22 cellular contexts compared by ENCODE assay signal in genomic region chr5:27275353-27275752, GRCh38.
DNase-seq lines count a peak whose midpoint lies in the region; ATAC-seq, FAIRE-seq and TF ChIP-seq lines count a peak whose summit lies in the region.
"Had no signal": no experiment of that assay in that cellular context is flagged by ENCODE, and none has a peak within 500 bp of the region (broad histone marks: within the 10 kb centered on the region; RNA-seq: fewer than 3 reads in every experiment).

No MANE protein-coding gene starts in this region.

- H4K8ac ChIP-seq in neuronal stem cell (ENCODE audit: low read depth, low read length): no peak overlapping the region

- H3K79me2 ChIP-seq in K562 (ENCODE audit: control insufficient read depth, insufficient read depth, low read length): no peaks in the 10 kb centered on the region

- intact Hi-C loops in K562 (cut with micrococcal nuclease): no loop called here

- DNase-seq in NCI-H146 (lab: John Stamatoyannopoulos, UW) (peak; percentile 25), NCI-H146 treated with DMSO at 0.1 percent for 48 hours (lab: John Stamatoyannopoulos, UW; ENCODE audit: unreplicated experiment) (no peak), K562 (ENCODE audit: extremely low read depth in 1 of 4, low spot score in 3 of 4) (no peak), neuronal stem cell (ENCODE audit: low spot score) (no peak), NCI-H2107 (lab: John Stamatoyannopoulos, UW) (no peak)
- DNase-seq: AML-193; Caco-2; CD4-positive, alpha-beta T cell; GDM1; GOT3; H7; HFFc6 had no signal

- H3K79me1 ChIP-seq in neuronal stem cell (ENCODE audit: low read depth, low read length): no peaks in the 10 kb centered on the region

- H3K4ac ChIP-seq in neuronal stem cell (ENCODE audit: low read length): no peak overlapping the region

- no peak for FAIRE-seq in K562 (lab: Jason Lieb, UNC)
- FAIRE-seq: A549, D721Med, GM12892, GM18507, HepG2 had no signal

- H3K9me1 ChIP-seq in K562 (ENCODE audit: control insufficient read depth, insufficient read depth, low read length): no peaks in the 10 kb centered on the region

- H3K4me1 ChIP-seq in K562 (replicated peaks in 1 of 2; ENCODE audit: control insufficient read depth in 2 of 2, insufficient read depth in 2 of 2, low read length in 2 of 2) (no peaks in the 10 kb centered on the region), neuronal stem cell (ENCODE audit: control insufficient read depth in 2 of 2, insufficient read depth in 1 of 2, low read depth in 1 of 2, low read length in 2 of 2) (no peaks in the 10 kb centered on the region)
- H3K4me1 ChIP-seq: A549, Caco-2 had no signal

- H3K9ac ChIP-seq in K562 (ENCODE audit: insufficient read depth in 1 of 2, low read depth in 2 of 2, low read length in 2 of 2): no peak overlapping the region
- H3K9ac ChIP-seq in neuronal stem cell (ENCODE audit: low read depth, low read length, poor library complexity): no peak overlapping the region

- H3K18ac ChIP-seq in neuronal stem cell (ENCODE audit: low read length): no peak overlapping the region

- no peaks in the 10 kb centered on the region for H3K36me3 ChIP-seq in K562 (ENCODE audit: control insufficient read depth, insufficient read depth, low read length)
- no peaks in the 10 kb centered on the region for H3K36me3 ChIP-seq in neuronal stem cell (replicated peaks in 1 of 2; ENCODE audit: control insufficient read depth in 2 of 2, insufficient read depth in 2 of 2, low read length in 2 of 2)

- H2AK5ac ChIP-seq in neuronal stem cell (ENCODE audit: low read depth, low read length): no peak overlapping the region

- H2BK5ac ChIP-seq in neuronal stem cell (ENCODE audit: low read length): no peak overlapping the region

- no peak overlapping the region for H2AFZ ChIP-seq in K562 (ENCODE audit: low read depth, low read length)
- peak overlapping the region; percentile 47 for H2AFZ ChIP-seq in neuronal stem cell (ENCODE audit: low read length)

- H2BK15ac ChIP-seq in neuronal stem cell (ENCODE audit: low read length): no peak overlapping the region

- no peak overlapping the region for H3K23ac ChIP-seq in neuronal stem cell (ENCODE audit: low read depth, low read length, poor library complexity)

- WGBS in K562 (ENCODE audit: insufficient coverage, low coverage, missing lambda C conversion rate): 9% methylated on average over 3 of the region's 3 CpGs
- no CpG with 5 or more reads among the region's 3 CpGs for WGBS in neuronal stem cell (ENCODE audit: extremely low coverage in 2 of 2, insufficient read length in 2 of 2, insufficient replicate concordance in 1 of 2), 2 donors

- ATAC-seq in K562: peak; percentile 38; the same call in 1 of the 3 replicates
- no peak for ATAC-seq in HG03378 (IDR thresholded peaks at IDR 0.05; ENCODE audit: unreplicated experiment)
- no peak for ATAC-seq in HG03159 (IDR thresholded peaks at IDR 0.05; ENCODE audit: unreplicated experiment)
- ATAC-seq: A549, HCT116, HepG2 had no signal

- TF ChIP-seq RAD21 in K562 (CRISPR knock-in tag; conservative IDR thresholded peaks at IDR 0.05 in 1 of 2, IDR thresholded peaks at IDR 0.05 in 1 of 2): no peak

- H3K27ac ChIP-seq in K562 (ENCODE audit: extremely low read depth, low read depth, low read length) (no peak overlapping the region), neuronal stem cell (replicated peaks; ENCODE audit: low read length) (no peak overlapping the region)
- H3K27ac ChIP-seq: 22Rv1, A549, C4-2B had no signal

- no peak overlapping the region for H2BK12ac ChIP-seq in neuronal stem cell (ENCODE audit: low read length)

- H4K20me1 ChIP-seq in K562 (replicated peaks; ENCODE audit: control insufficient read depth, insufficient read depth, low read length): no peaks in the 10 kb centered on the region

- no peak overlapping the region for H3K4me3 ChIP-seq in K562
- H3K4me3 ChIP-seq in neuronal stem cell (ENCODE audit: low read length in 2 of 2): no peak overlapping the region
- H3K4me3 ChIP-seq: A549 had no signal

- H3K4me2 ChIP-seq in K562 (ENCODE audit: insufficient read depth, low read length) (no peak overlapping the region), neuronal stem cell (ENCODE audit: insufficient read depth, low read length, poor library complexity, severe bottlenecking) (no peak overlapping the region)
- H3K4me2 ChIP-seq: A549 had no signal

- TF ChIP-seq POLR2A in K562 (conservative IDR thresholded peaks at IDR 0.05): no peak

- no peak for TF ChIP-seq EP300 in K562 (IDR thresholded peaks at IDR 0.05; ENCODE audit: low read length)

- CTCF ChIA-PET in K562 (lab: Yijun Ruan, JAX; ENCODE audit: low intra/inter-chr PET ratio): no interaction called here

- TF ChIP-seq CTCF in K562 (IDR thresholded peaks at IDR 0.05 in 2 of 3, conservative IDR thresholded peaks at IDR 0.05 in 1 of 3; ENCODE audit: insufficient read depth in 2 of 3, low read depth in 1 of 3, low read length in 3 of 3): no peak

- in situ Hi-C loops in K562 (cut with MboI): no loop called here

- no peak overlapping the region for H2BK120ac ChIP-seq in neuronal stem cell (ENCODE audit: low read depth, low read length)

- POLR2A ChIA-PET in K562 (lab: Yijun Ruan, JAX): no interaction called here

- no peaks in the 10 kb centered on the region for H3K9me3 ChIP-seq in K562 (replicated peaks; ENCODE audit: control insufficient read depth, insufficient read depth, low read depth, low read length)
- no peaks in the 10 kb centered on the region for H3K9me3 ChIP-seq in neuronal stem cell (replicated peaks in 1 of 2; ENCODE audit: control insufficient read depth in 2 of 2, insufficient read depth in 1 of 2, low read depth in 1 of 2, low read length in 2 of 2)
- H3K9me3 ChIP-seq: A549, Caco-2 had no signal

- BruUV-seq in K562 (replicated peaks; lab: Mats Ljungman, UMichigan): no TSS peak

- no peak overlapping the region for H4K91ac ChIP-seq in neuronal stem cell (ENCODE audit: low read depth, low read length, poor library complexity)

- H3K14ac ChIP-seq in neuronal stem cell (ENCODE audit: low read length): no peak overlapping the region

- H3K27me3 ChIP-seq in K562 (ENCODE audit: control insufficient read depth in 2 of 2, insufficient read depth in 2 of 2, low read length in 2 of 2) (no peaks in the 10 kb centered on the region), neuronal stem cell (ENCODE audit: control insufficient read depth in 3 of 3, insufficient read depth in 3 of 3, low read depth in 1 of 3, low read length in 3 of 3) (no peaks in the 10 kb centered on the region)

TF ChIP-seq in K562, 482 proteins besides CTCF, POLR2A, EP300 and RAD21 (continues in another document):
- TF ChIP-seq ILF3 (IDR thresholded peaks at IDR 0.05; ENCODE audit: borderline replicate concordance): no peak
- no peak for TF ChIP-seq HNRNPH1 (optimal IDR thresholded peaks at IDR 0.05; ENCODE audit: low read depth, low read length)
- TF ChIP-seq ZNF318 (IDR thresholded peaks at IDR 0.05; ENCODE audit: borderline replicate concordance in 1 of 2, low read depth in 1 of 2): no peak
- peak; percentile 93 for TF ChIP-seq ZBTB17 (CRISPR knock-in tag; IDR thresholded peaks at IDR 0.05)
